29 cellular contexts compared by ENCODE assay signal in the genomic region with DNA sequence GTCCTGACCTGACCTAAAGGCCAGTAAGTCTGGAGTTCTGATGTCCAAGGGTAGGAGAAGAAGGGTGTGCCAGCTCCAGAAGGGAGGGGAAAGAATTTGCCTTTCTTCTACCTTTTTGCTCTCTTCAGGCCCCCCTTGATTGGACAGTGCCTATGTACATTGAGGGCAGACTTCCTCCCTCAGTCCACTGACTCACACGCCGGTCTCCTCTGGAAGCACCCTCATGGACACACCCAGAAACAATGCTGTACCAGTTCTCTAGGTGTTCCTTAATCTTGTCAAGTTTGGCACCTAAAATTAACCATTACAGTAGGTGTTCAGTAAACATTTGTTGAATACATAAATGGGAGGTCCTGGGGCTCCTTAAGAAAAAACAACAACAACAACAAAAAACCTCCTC.
"Had no signal": no experiment of that assay in that cellular context is flagged by ENCODE, and none has a peak within 500 bp of the region (broad histone marks: within the 10 kb centered on the region; RNA-seq: fewer than 3 reads in every experiment).

No MANE protein-coding gene starts in this region.

- H3K27ac ChIP-seq: Peyer's patch, RWPE1 had no signal

- DNase-seq: activated B cell treated with CpG ODN at 0.5 μM for 24 hours; activated CD4-positive, alpha-beta T cell treated with anti-CD3 and anti-CD28 coated beads for 1 hour; activated CD4-positive, alpha-beta T cell treated with anti-CD3 and anti-CD28 coated beads, Interleukin-2, amount 10 ng/mL, durations not matched to agents 24 days and 14 days; activated CD4-positive, alpha-beta T cell treated with anti-CD3 and anti-CD28 coated beads, Interleukin-2, amount 50 U/mL, for 48 hours; activated CD8-positive, alpha-beta memory T cell treated with anti-CD3 and anti-CD28 coated beads, Interleukin-2, amount 10 ng/mL, durations not matched to agents 7 days and 5 days; activated effector memory CD4-positive, alpha-beta T cell treated with anti-CD3 and anti-CD28 coated beads, Interleukin-2, amount 50 U/mL, for 16 hours; activated naive CD4-positive, alpha-beta T cell treated with Interleukin-2 at 50 U/mL for 16 hours; activated T-cell treated with anti-CD3 and anti-CD28 coated beads, Interleukin-2, amount 50 U/mL, for 4 hours; amygdala; IMR-90; KG1; MG63; MV-4-11; NCI-H1092 treated with DMSO at 0.1 percent for 48 hours; NCI-H1417 treated with DMSO at 0.1 percent for 48 hours; NCI-H1694; NCI-H2029; NCI-H2107; NCI-H2171 treated with DMSO at 0.1 percent for 48 hours; NCI-H226; NCI-H526; NCI-H82; Peyer's patch; SHP77 treated with DMSO at 0.1 percent for 48 hours; T-helper 17 cell; T-helper 9 cell had no signal

- H3K36me3 Mint-ChIP-seq: activated CD8-positive, alpha-beta memory T cell treated with anti-CD3 and anti-CD28 coated beads, Interleukin-2, amount 10 ng/mL, durations not matched to agents 7 days and 5 days; activated naive CD4-positive, alpha-beta T cell treated with anti-CD3 and anti-CD28 coated beads, Interleukin-2, amount 50 U/mL, for 72 hours; brain had no signal

- H3K27ac Mint-ChIP-seq: activated B cell treated with CpG ODN at 0.5 μM for 24 hours; activated CD4-positive, alpha-beta T cell treated with anti-CD3 and anti-CD28 coated beads, Interleukin-2, amount 10 ng/mL, durations not matched to agents 24 days and 14 days; activated CD8-positive, alpha-beta memory T cell treated with anti-CD3 and anti-CD28 coated beads, Interleukin-2, amount 10 ng/mL, durations not matched to agents 7 days and 5 days; activated naive CD4-positive, alpha-beta T cell treated with anti-CD3 and anti-CD28 coated beads, Interleukin-2, amount 50 U/mL, for 72 hours; T-helper 17 cell had no signal

- H3K4me1 Mint-ChIP-seq: activated B cell treated with CpG ODN at 0.5 μM for 24 hours; activated CD4-positive, alpha-beta T cell treated with anti-CD3 and anti-CD28 coated beads, Interleukin-2, amount 10 ng/mL, durations not matched to agents 24 days and 14 days; activated CD8-positive, alpha-beta memory T cell treated with anti-CD3 and anti-CD28 coated beads, Interleukin-2, amount 10 ng/mL, durations not matched to agents 7 days and 5 days; T-helper 17 cell had no signal

- H3K27me3 Mint-ChIP-seq: brain had no signal

- H3K27me3 ChIP-seq: MG63, Peyer's patch had no signal

- H3K36me3 ChIP-seq: MG63, Peyer's patch had no signal

- H3K4me3 Mint-ChIP-seq: activated B cell treated with CpG ODN at 0.5 μM for 24 hours; activated CD4-positive, alpha-beta T cell treated with anti-CD3 and anti-CD28 coated beads, Interleukin-2, amount 10 ng/mL, durations not matched to agents 24 days and 14 days; activated CD8-positive, alpha-beta memory T cell treated with anti-CD3 and anti-CD28 coated beads, Interleukin-2, amount 10 ng/mL, durations not matched to agents 7 days and 5 days; activated T-cell treated with anti-CD3 and anti-CD28 coated beads, Interleukin-2, amount 50 U/mL, for 4 hours; brain; T-helper 17 cell had no signal

- H3K4me3 ChIP-seq: MG63, Peyer's patch had no signal

- H3K9me3 Mint-ChIP-seq: activated CD4-positive, alpha-beta T cell treated with anti-CD3 and anti-CD28 coated beads, Interleukin-2, amount 10 ng/mL, durations not matched to agents 24 days and 14 days; activated naive CD4-positive, alpha-beta T cell treated with anti-CD3 and anti-CD28 coated beads, Interleukin-2, amount 50 U/mL, for 72 hours; brain had no signal

- ATAC-seq: activated CD8-positive, alpha-beta memory T cell treated with anti-CD3 and anti-CD28 coated beads, Interleukin-2, amount 10 ng/mL, durations not matched to agents 7 days and 5 days; activated naive CD4-positive, alpha-beta T cell treated with anti-CD3 and anti-CD28 coated beads, Interleukin-2, amount 50 U/mL, for 72 hours; activated T-cell treated with anti-CD3 and anti-CD28 coated beads, Interleukin-2, amount 50 U/mL, for 4 hours; T-helper 17 cell had no signal
